Comparison of ENCODE assay signal across 11 cellular contexts in the genomic region with DNA sequence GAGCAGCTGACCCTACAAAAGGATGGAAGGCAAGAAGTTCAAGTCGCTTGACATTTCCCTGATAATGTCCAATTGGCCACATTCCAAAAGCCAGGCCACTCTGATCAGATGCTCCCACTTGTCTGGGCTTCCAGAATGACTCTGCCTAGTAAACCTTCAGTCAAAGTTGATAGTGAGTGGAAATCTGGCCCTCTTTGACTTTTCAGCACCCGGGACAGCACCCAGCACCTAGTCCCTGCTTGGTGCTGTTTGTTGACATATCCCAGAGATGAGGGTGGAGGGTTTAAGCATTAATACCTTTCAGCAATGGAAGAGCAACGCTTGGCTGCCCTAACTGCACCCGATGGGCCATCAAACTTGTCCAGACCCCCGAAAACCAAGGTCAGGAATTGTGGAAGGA.
DNase-seq lines count a peak whose midpoint lies in the region; ATAC-seq, FAIRE-seq and TF ChIP-seq lines count a peak whose summit lies in the region.
"Had no signal": no experiment of that assay in that cellular context is flagged by ENCODE, and none has a peak within 500 bp of the region (broad histone marks: within the 10 kb centered on the region; RNA-seq: fewer than 3 reads in every experiment).

No MANE protein-coding gene starts in this region.

- H3K79me2 ChIP-seq in astrocyte (ENCODE audit: insufficient read depth, low read length), result no peaks in the 10 kb centered on the region

- peak; percentile 15 for DNase-seq in DMS53 (lab: John Stamatoyannopoulos, UW)
- no peak for DNase-seq in DMS53 treated with DMSO at 0.1 percent for 48 hours (lab: John Stamatoyannopoulos, UW; ENCODE audit: unreplicated experiment)
- peak; percentile 15 for DNase-seq in LHCN-M2 (ENCODE audit: low read depth)
- peak; percentile 16 for DNase-seq in astrocyte (ENCODE audit: low read depth)
- DNase-seq in mesenchymal stem cell, result peak; percentile 32
- no peak for DNase-seq in SHP77 (lab: John Stamatoyannopoulos, UW)
- DNase-seq: activated B cell treated with CpG ODN at 0.5 μM for 24 hours, NCI-H2081 treated with DMSO at 0.1 percent for 48 hours had no signal

- no peak for ATAC-seq in GM19324 (IDR thresholded peaks at IDR 0.05; ENCODE audit: low FRiP score, unreplicated experiment)
- no peak for ATAC-seq in activated CD4-positive, CD25-positive, alpha-beta regulatory T cell treated with anti-CD3 and anti-CD28 coated beads, Interleukin-2, amount 50 U/mL, for 24 hours

- peaks cover 77% of the 10 kb centered on the region for H3K27me3 Mint-ChIP-seq in astrocyte (ENCODE audit: low read depth, unreplicated experiment)

- H3K27me3 ChIP-seq in astrocyte (ENCODE audit: insufficient read depth, low read length) (no peaks in the 10 kb centered on the region), mesenchymal stem cell (ENCODE audit: control insufficient read depth in 1 of 2, insufficient read depth in 1 of 2, low read length in 2 of 2) (peaks cover 0 to 7% of the 10 kb centered on the region in 2 experiments)

- H3K36me3 ChIP-seq in astrocyte (ENCODE audit: insufficient read depth, low read length) (no peaks in the 10 kb centered on the region), mesenchymal stem cell (ENCODE audit: control insufficient read depth in 1 of 2, insufficient read depth in 2 of 2, low read depth in 1 of 2, low read length in 2 of 2) (no peaks in the 10 kb centered on the region)

- peaks cover 2% of the 10 kb centered on the region for H3K9me3 Mint-ChIP-seq in astrocyte (ENCODE audit: unreplicated experiment)

- no peak overlapping the region for H3K4ac ChIP-seq in mesenchymal stem cell (ENCODE audit: low read depth in 1 of 2, low read length in 2 of 2)

- no peaks in the 10 kb centered on the region for H4K20me1 ChIP-seq in astrocyte (ENCODE audit: insufficient read depth, low read length)

- H3K18ac ChIP-seq in mesenchymal stem cell (ENCODE audit: low read depth in 1 of 2, low read length in 2 of 2), result no peak overlapping the region

- H4K91ac ChIP-seq in mesenchymal stem cell (ENCODE audit: low read length), result no peak overlapping the region

- no peak for FAIRE-seq in astrocyte (lab: Jason Lieb, UNC)
- FAIRE-seq: A204.1 had no signal

- 10% methylated on average over 5 of the region's 5 CpGs for WGBS in mesenchymal stem cell

- H3K4me2 ChIP-seq in astrocyte (ENCODE audit: low read length) (no peak overlapping the region), mesenchymal stem cell (ENCODE audit: low read length, poor library complexity, severe bottlenecking) (no peak overlapping the region)

- H3K27ac ChIP-seq in astrocyte (ENCODE audit: low read depth, low read length) (no peak overlapping the region), mesenchymal stem cell (ENCODE audit: low read length, poor library complexity, severe bottlenecking) (no peak overlapping the region)

- H3K27ac Mint-ChIP-seq in astrocyte (ENCODE audit: unreplicated experiment), result no peak overlapping the region
- H3K27ac Mint-ChIP-seq: activated B cell treated with CpG ODN at 0.5 μM for 24 hours had no signal

- no peak overlapping the region for H2BK120ac ChIP-seq in mesenchymal stem cell (ENCODE audit: low read depth, low read length)

- no peak overlapping the region for H2BK12ac ChIP-seq in mesenchymal stem cell (ENCODE audit: low read length in 2 of 2)

- no peak for TF ChIP-seq CTCF in astrocyte (IDR thresholded peaks at IDR 0.05; ENCODE audit: insufficient read depth, low read depth, low read length)

- no peak overlapping the region for H2AFZ ChIP-seq in astrocyte (ENCODE audit: low read depth, low read length)
- H2AFZ ChIP-seq in mesenchymal stem cell (ENCODE audit: low read depth, low read length), result no peak overlapping the region

- peaks cover 1% of the 10 kb centered on the region for H3K36me3 Mint-ChIP-seq in astrocyte (ENCODE audit: low read depth, unreplicated experiment)

- H3K23ac ChIP-seq in mesenchymal stem cell (ENCODE audit: low read length in 2 of 2), result no peak overlapping the region

- no peaks in the 10 kb centered on the region for H3K4me1 Mint-ChIP-seq in astrocyte (ENCODE audit: low read depth, unreplicated experiment)
- H3K4me1 Mint-ChIP-seq: activated B cell treated with CpG ODN at 0.5 μM for 24 hours had no signal

- H3K9me3 ChIP-seq in astrocyte (ENCODE audit: insufficient read depth, low read depth, low read length), result peaks cover 3% of the 10 kb centered on the region
- no peaks in the 10 kb centered on the region for H3K9me3 ChIP-seq in mesenchymal stem cell (ENCODE audit: control insufficient read depth, low read length)

- H3K4me3 Mint-ChIP-seq in astrocyte (ENCODE audit: unreplicated experiment), result no peak overlapping the region
- H3K4me3 Mint-ChIP-seq: activated B cell treated with CpG ODN at 0.5 μM for 24 hours had no signal

- H3K14ac ChIP-seq in mesenchymal stem cell (ENCODE audit: low read length in 2 of 2), result no peak overlapping the region

- H3K79me1 ChIP-seq in mesenchymal stem cell (replicated peaks; ENCODE audit: low read length, poor library complexity, severe bottlenecking), result no peaks in the 10 kb centered on the region

- H4K8ac ChIP-seq in mesenchymal stem cell (ENCODE audit: low read length), result no peak overlapping the region

- no peak overlapping the region for H2AK5ac ChIP-seq in mesenchymal stem cell (ENCODE audit: low read length, severe bottlenecking)

- H3K9ac ChIP-seq in astrocyte (ENCODE audit: low read length), result no peak overlapping the region
- no peak overlapping the region for H3K9ac ChIP-seq in mesenchymal stem cell (ENCODE audit: low read length)

- H3K4me3 ChIP-seq in astrocyte (ENCODE audit: insufficient read depth, low read depth, low read length), result no peak overlapping the region
- H3K4me3 ChIP-seq in mesenchymal stem cell (ENCODE audit: insufficient read depth in 1 of 2, low read depth in 1 of 2, low read length in 2 of 2), result no peak overlapping the region

- H2BK5ac ChIP-seq in mesenchymal stem cell (ENCODE audit: low read depth, low read length, poor library complexity, severe bottlenecking), result no peak overlapping the region

- H3K4me1 ChIP-seq in astrocyte (ENCODE audit: insufficient read depth, low read length) (no peaks in the 10 kb centered on the region), mesenchymal stem cell (ENCODE audit: control insufficient read depth, insufficient read depth, low read depth, low read length) (no peaks in the 10 kb centered on the region)

- no peak overlapping the region for H2BK15ac ChIP-seq in mesenchymal stem cell (ENCODE audit: low read depth, poor library complexity, severe bottlenecking)

Comparison
In these comparisons a context has a peak if more than half of its experiments do, and no peak if none do; other contexts are left out.
1. DNase-seq: peak in DMS53 (single experiment), LHCN-M2 (single experiment), astrocyte (single experiment) and mesenchymal stem cell (single experiment); none in DMS53 treated with DMSO at 0.1 percent for 48 hours (single experiment) and SHP77 (0 of 2).